In the genomic region with DNA sequence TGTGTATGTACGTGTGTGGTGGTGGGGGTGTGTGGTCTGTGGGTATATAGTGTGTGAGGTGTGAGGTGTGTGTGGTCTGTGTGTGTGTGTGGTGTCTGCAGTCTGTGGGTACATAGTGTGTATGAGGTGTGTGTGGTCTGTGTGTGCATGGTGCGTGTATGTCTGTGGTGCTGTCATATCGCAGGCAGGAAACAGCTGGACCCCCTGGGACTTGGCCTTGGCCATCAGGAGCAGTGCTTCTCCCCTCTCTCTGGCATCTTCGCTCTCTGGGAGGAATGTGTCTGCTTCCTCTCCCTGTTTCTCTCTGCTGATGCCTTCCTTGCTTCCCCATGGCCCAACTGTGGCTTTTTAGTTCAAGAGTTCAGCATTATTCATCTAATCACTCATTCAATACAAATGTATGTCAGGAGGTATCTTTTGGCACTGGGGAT, we compare ENCODE assay signal across 12 cellular contexts.
DNase-seq lines count a peak whose midpoint lies in the region; ATAC-seq, FAIRE-seq and TF ChIP-seq lines count a peak whose summit lies in the region.
"Had no signal": no experiment of that assay in that cellular context is flagged by ENCODE, and none has a peak within 500 bp of the region (broad histone marks: within the 10 kb centered on the region; RNA-seq: fewer than 3 reads in every experiment).

No MANE protein-coding gene starts in this region.

- H3K36me3 ChIP-seq in ACC112 (ENCODE audit: insufficient read depth, low read length) = no peaks in the 10 kb centered on the region

- peaks cover 4% of the 10 kb centered on the region for H3K27me3 Mint-ChIP-seq in glutamatergic neuron (ENCODE audit: unreplicated experiment)

- no peak overlapping the region for H3K27ac Mint-ChIP-seq in glutamatergic neuron (ENCODE audit: unreplicated experiment)

- ATAC-seq in GM21447 (IDR thresholded peaks at IDR 0.05; ENCODE audit: unreplicated experiment) = no peak
- no peak for ATAC-seq in HG03520 (IDR thresholded peaks at IDR 0.05; ENCODE audit: unreplicated experiment)
- no peak for ATAC-seq in GM21515 (IDR thresholded peaks at IDR 0.05; ENCODE audit: unreplicated experiment)

- no peak overlapping the region for H2AFZ ChIP-seq in ACC112 (ENCODE audit: low read length, unreplicated experiment)

- FAIRE-seq in GM12891 (lab: Jason Lieb, UNC) = peak; percentile 98
- FAIRE-seq: G401.6 had no signal

- H3K4me1 Mint-ChIP-seq in glutamatergic neuron (ENCODE audit: low read depth, unreplicated experiment) = peaks cover 2% of the 10 kb centered on the region

- H3K4me3 Mint-ChIP-seq in glutamatergic neuron (ENCODE audit: unreplicated experiment) = no peak overlapping the region
- H3K4me3 Mint-ChIP-seq: neural crest cell had no signal

- peak overlapping the region; percentile 74 for H3K27ac ChIP-seq in ACC112 (ENCODE audit: low read depth, low read length)

- DNase-seq in GM12891 (ENCODE audit: insufficient read length, low spot score) = no peak
- DNase-seq in T1000 (lab: John Stamatoyannopoulos, UW) = peak; percentile 52
- peak; percentile 48 for DNase-seq in glutamatergic neuron
- no peak for DNase-seq in NCI-H2171 treated with DMSO at 0.1 percent for 48 hours (lab: John Stamatoyannopoulos, UW)
- DNase-seq: activated CD4-positive, alpha-beta T cell treated with anti-CD3 and anti-CD28 coated beads for 1 hour; NCI-H2081 had no signal

- TF ChIP-seq POLR2A in GM12891 (IDR thresholded peaks at IDR 0.05; ENCODE audit: low read depth, low read length) = no peak

- H3K9me3 Mint-ChIP-seq in glutamatergic neuron (ENCODE audit: unreplicated experiment) = peaks cover 4% of the 10 kb centered on the region
- H3K9me3 Mint-ChIP-seq: neural crest cell had no signal

- H3K27me3 ChIP-seq in ACC112 (ENCODE audit: insufficient read depth, low read length) = no peaks in the 10 kb centered on the region

- no peak for TF ChIP-seq CTCF in glutamatergic neuron (IDR thresholded peaks at IDR 0.05; ENCODE audit: partially characterized antibody, unreplicated experiment)

- H3K36me3 Mint-ChIP-seq in glutamatergic neuron (ENCODE audit: unreplicated experiment) = no peaks in the 10 kb centered on the region

- peaks cover 15% of the 10 kb centered on the region for H3K4me1 ChIP-seq in ACC112 (ENCODE audit: control insufficient read depth, insufficient read depth, low read length, unreplicated experiment)

- no peaks in the 10 kb centered on the region for H3K79me2 ChIP-seq in ACC112 (ENCODE audit: control insufficient read depth, insufficient read depth, low read length, unreplicated experiment)

- H3K4me3 ChIP-seq in ACC112 (ENCODE audit: low read depth, low read length) = no peak overlapping the region

TF ChIP-seq in GM12891, 5 proteins besides CTCF, POLR2A, EP300 and RAD21:
- TF ChIP-seq SPI1 (IDR thresholded peaks at IDR 0.05; ENCODE audit: low read depth, low read length) = no peak
- TF ChIP-seq POU2F2 (IDR thresholded peaks at IDR 0.05; ENCODE audit: low read depth, low read length) = no peak
- no peak for TF ChIP-seq PAX5 (IDR thresholded peaks at IDR 0.05; ENCODE audit: insufficient read depth, low read length, severe bottlenecking)
- no peak for TF ChIP-seq TAF1 (IDR thresholded peaks at IDR 0.05; ENCODE audit: low read depth, low read length)

Comparison
In these comparisons a context has a peak if more than half of its experiments do, and no peak if none do; other contexts are left out.
1. DNase-seq: peak in T1000 (single experiment) and glutamatergic neuron (single experiment); none in GM12891 (single experiment) and NCI-H2171 treated with DMSO at 0.1 percent for 48 hours (single experiment).